8 cellular contexts compared by ENCODE assay signal in genomic region chrX:119647552-119648420, GRCh38. TPM values are rescaled to one million over a fixed set of nuclear protein-coding genes. Genes with fewer than 3 reads are reported as not detected.
DNase-seq lines count a peak whose midpoint lies in the region; ATAC-seq and TF ChIP-seq lines count a peak whose summit lies in the region.

No MANE protein-coding gene starts in this region.

- intact Hi-C loops in Calu3 (cut with micrococcal nuclease; ENCODE audit: unreplicated experiment): no loop called here

- H3K4me3 Mint-ChIP-seq in activated CD4-positive, alpha-beta T cell treated with anti-CD3 and anti-CD28 coated beads, Interleukin-2, amount 10 ng/mL, durations not matched to agents 7 days and 5 days: no peak overlapping the region
- no peak overlapping the region for H3K4me3 Mint-ChIP-seq in Calu3 (ENCODE audit: low read depth, unreplicated experiment)

- H3K79me2 ChIP-seq in smooth muscle cell (ENCODE audit: low read depth): no peaks in the 10 kb centered on the region
- no peaks in the 10 kb centered on the region for H3K79me2 ChIP-seq in trophoblast cell (ENCODE audit: control insufficient read depth, insufficient read depth, low read length, poor library complexity)

- H3K4me1 ChIP-seq in smooth muscle cell (ENCODE audit: low read depth) (no peaks in the 10 kb centered on the region), trophoblast cell (ENCODE audit: control insufficient read depth in 1 of 2, insufficient read depth in 2 of 2, low read length in 2 of 2) (no peaks in the 10 kb centered on the region)

- no peak overlapping the region for H4K91ac ChIP-seq in trophoblast cell (ENCODE audit: low read depth, low read length)

- POLR2A ChIA-PET in activated CD4-positive, alpha-beta T cell treated with anti-CD3 and anti-CD28 coated beads, Interleukin-2, amount 10 ng/mL, durations not matched to agents 7 days and 5 days (lab: Charles Lee): no interaction called here

- H3K27me3 ChIP-seq in smooth muscle cell (ENCODE audit: low read depth) (no peaks in the 10 kb centered on the region), trophoblast cell (ENCODE audit: insufficient read depth, low read length) (no peaks in the 10 kb centered on the region)

- no peaks in the 10 kb centered on the region for H3K9me3 Mint-ChIP-seq in activated CD4-positive, alpha-beta T cell treated with anti-CD3 and anti-CD28 coated beads, Interleukin-2, amount 10 ng/mL, durations not matched to agents 7 days and 5 days
- no peaks in the 10 kb centered on the region for H3K9me3 Mint-ChIP-seq in Calu3 (ENCODE audit: low read depth, unreplicated experiment)

- peaks cover 43% of the 10 kb centered on the region for H3K36me3 Mint-ChIP-seq in activated CD4-positive, alpha-beta T cell treated with anti-CD3 and anti-CD28 coated beads, Interleukin-2, amount 10 ng/mL, durations not matched to agents 7 days and 5 days (ENCODE audit: low read depth)
- no peaks in the 10 kb centered on the region for H3K36me3 Mint-ChIP-seq in Calu3 (ENCODE audit: insufficient read depth, unreplicated experiment)

- no peaks in the 10 kb centered on the region for H3K79me1 ChIP-seq in trophoblast cell (ENCODE audit: low read length)

- no peaks in the 10 kb centered on the region for H3K27me3 Mint-ChIP-seq in activated CD4-positive, alpha-beta T cell treated with anti-CD3 and anti-CD28 coated beads, Interleukin-2, amount 10 ng/mL, durations not matched to agents 7 days and 5 days
- H3K27me3 Mint-ChIP-seq in Calu3 (ENCODE audit: unreplicated experiment): peaks cover 13% of the 10 kb centered on the region

- BruUV-seq in Calu3 (replicated peaks; lab: Mats Ljungman, UMichigan): no TSS peak

- H3K9ac ChIP-seq in smooth muscle cell (ENCODE audit: low read depth) (no peak overlapping the region), trophoblast cell (ENCODE audit: low read length) (no peak overlapping the region)

- H3K23ac ChIP-seq in trophoblast cell (ENCODE audit: low read length): no peak overlapping the region

- 84% methylated on average over 17 of the region's 17 CpGs for WGBS in smooth muscle cell (ENCODE audit: low lambda C conversion rate)
- no CpG with 5 or more reads among the region's 17 CpGs for WGBS in trophoblast cell (ENCODE audit: extremely low coverage, insufficient coverage, insufficient read length)

- peak; percentile 36 for DNase-seq in activated CD4-positive, alpha-beta T cell treated with anti-CD3 and anti-CD28 coated beads, Interleukin-2, amount 10 ng/mL, durations not matched to agents 7 days and 5 days
- DNase-seq in smooth muscle cell (lab: John Stamatoyannopoulos, UW; ENCODE audit: unreplicated experiment) (no peak), NCI-H748 (lab: John Stamatoyannopoulos, UW; ENCODE audit: unreplicated experiment) (no peak), caudate nucleus (lab: John Stamatoyannopoulos, UW) (no peak), trophoblast cell (no peak), Calu3 (no peak)

- H3K4me1 Mint-ChIP-seq in activated CD4-positive, alpha-beta T cell treated with anti-CD3 and anti-CD28 coated beads, Interleukin-2, amount 10 ng/mL, durations not matched to agents 7 days and 5 days: peaks cover 35% of the 10 kb centered on the region
- H3K4me1 Mint-ChIP-seq in Calu3 (ENCODE audit: low read depth, unreplicated experiment): no peaks in the 10 kb centered on the region

- H3K4ac ChIP-seq in trophoblast cell (ENCODE audit: low read depth, low read length): no peak overlapping the region

- H3K27ac ChIP-seq in smooth muscle cell (ENCODE audit: low read depth): peak overlapping the region; percentile 12
- no peak overlapping the region for H3K27ac ChIP-seq in caudate nucleus (ENCODE audit: low read depth, low read length)
- H3K27ac ChIP-seq in trophoblast cell (ENCODE audit: low read depth, low read length): no peak overlapping the region

- H3F3A ChIP-seq in smooth muscle cell (ENCODE audit: low read depth): no peaks in the 10 kb centered on the region

- H3K36me3 ChIP-seq in smooth muscle cell (ENCODE audit: low read depth): no peaks in the 10 kb centered on the region
- peaks cover 27 to 37% of the 10 kb centered on the region in 2 experiments for H3K36me3 ChIP-seq in trophoblast cell (ENCODE audit: control insufficient read depth in 1 of 2, insufficient read depth in 2 of 2, low read length in 2 of 2)

- H2BK120ac ChIP-seq in trophoblast cell (ENCODE audit: insufficient read depth, low read length, poor library complexity): no peak overlapping the region

- H4K12ac ChIP-seq in trophoblast cell (ENCODE audit: low read depth, low read length): no peak overlapping the region

- TF ChIP-seq CTCF in smooth muscle cell (IDR thresholded peaks at IDR 0.05; ENCODE audit: borderline replicate concordance, insufficient read depth, poor library complexity, severe bottlenecking) (no peak), Calu3 (IDR thresholded peaks at IDR 0.05; ENCODE audit: unreplicated experiment) (no peak)

- H2AFZ ChIP-seq in smooth muscle cell (ENCODE audit: low read depth): no peak overlapping the region
- no peak overlapping the region for H2AFZ ChIP-seq in trophoblast cell (ENCODE audit: insufficient read depth, low read length, poor library complexity)

- H3K4me2 ChIP-seq in smooth muscle cell (no peak overlapping the region), trophoblast cell (ENCODE audit: low read length) (no peak overlapping the region)

- ATAC-seq in GM18519 (IDR thresholded peaks at IDR 0.05; ENCODE audit: low FRiP score, unreplicated experiment): peak; percentile 95
- ATAC-seq in HG02884 (IDR thresholded peaks at IDR 0.05; ENCODE audit: unreplicated experiment): peak; percentile 97

- no peak overlapping the region for H2AK5ac ChIP-seq in trophoblast cell (ENCODE audit: low read length)

- H4K8ac ChIP-seq in trophoblast cell (ENCODE audit: low read depth, low read length): no peak overlapping the region

- H3K14ac ChIP-seq in trophoblast cell (ENCODE audit: low read length): no peak overlapping the region

- H3K9me3 ChIP-seq in smooth muscle cell (replicated peaks; ENCODE audit: low read depth): no peaks in the 10 kb centered on the region
- no peaks in the 10 kb centered on the region for H3K9me3 ChIP-seq in trophoblast cell (ENCODE audit: insufficient read depth, low read depth, low read length)

- no peak overlapping the region for H2BK12ac ChIP-seq in trophoblast cell (ENCODE audit: low read length)

- peak overlapping the region; percentile 87 for H3K27ac Mint-ChIP-seq in activated CD4-positive, alpha-beta T cell treated with anti-CD3 and anti-CD28 coated beads, Interleukin-2, amount 10 ng/mL, durations not matched to agents 7 days and 5 days
- H3K27ac Mint-ChIP-seq in Calu3 (ENCODE audit: unreplicated experiment): no peak overlapping the region

- H3K4me3 ChIP-seq in smooth muscle cell (no peak overlapping the region), trophoblast cell (ENCODE audit: low read depth, low read length) (no peak overlapping the region)

- CTCF ChIA-PET in activated CD4-positive, alpha-beta T cell treated with anti-CD3 and anti-CD28 coated beads, Interleukin-2, amount 10 ng/mL, durations not matched to agents 7 days and 5 days (lab: Charles Lee): interaction anchor here (0.7 to 1.2 kb wide), 3 partner anchors 14 to 109 kb away, joined by 3 read pairs; no protein-coding TSS in a partner anchor
- CTCF ChIA-PET in Calu3 (lab: Charles Lee): interaction anchor here (0.7 kb wide), 1 partner anchor 35 kb away, joined by 3 read pairs; no protein-coding TSS in a partner anchor

- no peak overlapping the region for H3K18ac ChIP-seq in trophoblast cell (ENCODE audit: low read length)

- H2BK5ac ChIP-seq in trophoblast cell (ENCODE audit: low read depth, low read length, poor library complexity): no peak overlapping the region

- no peaks in the 10 kb centered on the region for H4K20me1 ChIP-seq in smooth muscle cell (ENCODE audit: low read depth)

RNA-seq across cellular contexts. Expression of gene NKRF, which starts 41.6 kb away (rescaled TPM):
- total RNA-seq in activated CD4-positive, alpha-beta T cell treated with anti-CD3 and anti-CD28 coated beads, Interleukin-2, amount 10 ng/mL, durations not matched to agents 7 days and 5 days: 10 to 100 TPM; 13.7 to 15.4 TPM
- total RNA-seq in smooth muscle cell (5.6 and 8.0 TPM in 2 replicates), Calu3 (2022) (17.8 and 18.0 TPM in 2 replicates)
- polyA plus RNA-seq in smooth muscle cell: 2.4 and 4.0 TPM in 2 replicates
- 9.7 and 10.1 TPM in 2 replicates for polyA plus RNA-seq in trophoblast cell (2013)

RNA-seq across cellular contexts. Expression of gene SEPTIN6, which starts 45.2 kb away (rescaled TPM):
- 100 to 1,000 TPM; 298 to 329 TPM for total RNA-seq in activated CD4-positive, alpha-beta T cell treated with anti-CD3 and anti-CD28 coated beads, Interleukin-2, amount 10 ng/mL, durations not matched to agents 7 days and 5 days
- total RNA-seq in smooth muscle cell (58.1 and 75.1 TPM in 2 replicates), Calu3 (2022) (7.7 and 8.5 TPM in 2 replicates)
- polyA plus RNA-seq in smooth muscle cell: 50.6 and 58.4 TPM in 2 replicates
- polyA plus RNA-seq in trophoblast cell (2013): 83.6 and 84.6 TPM in 2 replicates
